In genomic region chr11:47980907-47981621, GRCh38 we compare ENCODE assay signal across 1 cellular context.
TF ChIP-seq lines count a peak whose summit lies in the region.

No MANE protein-coding gene starts in this region.

TF ChIP-seq in GM12878, 131 proteins besides CTCF, POLR2A, EP300 and RAD21 (continued from another document):
- TF ChIP-seq BCLAF1 (IDR thresholded peaks at IDR 0.05) (no peak), ZNF687 (IDR thresholded peaks at IDR 0.05) (no peak), BHLHE40 (IDR thresholded peaks at IDR 0.05; ENCODE audit: borderline replicate concordance in 1 of 2, low read depth in 2 of 2, low read length in 1 of 2) (peak in 1 of 2 experiments; percentile 4; a peak in 1 of 4 replicates), GATAD2B (conservative IDR thresholded peaks at IDR 0.05; ENCODE audit: low read depth) (peak; percentile 22; the same call in 1 of the 2 replicates), RFX5 (IDR thresholded peaks at IDR 0.05; ENCODE audit: low read depth, low read length) (no peak), SKIL (IDR thresholded peaks at IDR 0.05; ENCODE audit: low read depth, poor library complexity, severe bottlenecking) (no peak), BRCA1 (IDR thresholded peaks at IDR 0.05; ENCODE audit: low read depth, low read length) (no peak)
